ENCODE assay signal across 8 cellular contexts in genomic region chr4:153468587-153468986, GRCh38. TPM values are rescaled to one million over a fixed set of nuclear protein-coding genes. Genes with fewer than 3 reads are reported as not detected.
DNase-seq lines count a peak whose midpoint lies in the region; ATAC-seq and TF ChIP-seq lines count a peak whose summit lies in the region.

No MANE protein-coding gene starts in this region.

- H3K4me3 Mint-ChIP-seq in activated T-helper 2 cell treated with anti-CD3 and anti-CD28 coated beads, Interferon-gamma antibody, Interleukin-2, Interleukin-4, amounts not matched to agents 10 μg/mL and 5 μg/mL and 100 μg/mL, durations not matched to agents 14 hours and 24 hours and 36 hours (ENCODE audit: low read depth), result peak overlapping the region; percentile 78

- H3K4me1 ChIP-seq in psoas muscle, result peaks cover 71% of the 10 kb centered on the region

- WGBS in psoas muscle, 3 donors, result 32 to 55% (median 46%) methylated on average over 1 of the region's 1 CpG

- no peaks in the 10 kb centered on the region for H3K9me3 ChIP-seq in psoas muscle

- no peaks in the 10 kb centered on the region for H3K27me3 ChIP-seq in psoas muscle (ENCODE audit: insufficient read depth in 3 of 3, low read length in 2 of 3)

- H3K4me3 ChIP-seq in psoas muscle, result peak overlapping the region; percentile 96

- TF ChIP-seq CTCF in psoas muscle (IDR thresholded peaks at IDR 0.05), result no peak

- DNase-seq in activated T-helper 2 cell treated with anti-CD3 and anti-CD28 coated beads, Interferon-gamma antibody, Interleukin-2, Interleukin-4, amounts not matched to agents 10 μg/mL and 5 μg/mL and 100 μg/mL, durations not matched to agents 14 hours and 24 hours and 36 hours (ENCODE audit: low spot score), result no peak
- DNase-seq in psoas muscle (no peak), SHP77 treated with DMSO at 0.1 percent for 48 hours (lab: John Stamatoyannopoulos, UW) (no peak), HUDEP-2 (lab: John Stamatoyannopoulos, UW; ENCODE audit: unreplicated experiment in 76 of 76) (no peak), NCI-H226 (no peak)
- DNase-seq in stimulated activated CD4-positive, alpha-beta T cell treated with anti-CD3 and anti-CD28 coated beads, Interleukin-15, amount 100 ng/mL, for 24 hours, result no peak

- no peaks in the 10 kb centered on the region for H3K9me3 Mint-ChIP-seq in activated T-helper 2 cell treated with anti-CD3 and anti-CD28 coated beads, Interferon-gamma antibody, Interleukin-2, Interleukin-4, amounts not matched to agents 10 μg/mL and 5 μg/mL and 100 μg/mL, durations not matched to agents 14 hours and 24 hours and 36 hours

- peaks cover 41% of the 10 kb centered on the region for H3K36me3 Mint-ChIP-seq in activated T-helper 2 cell treated with anti-CD3 and anti-CD28 coated beads, Interferon-gamma antibody, Interleukin-2, Interleukin-4, amounts not matched to agents 10 μg/mL and 5 μg/mL and 100 μg/mL, durations not matched to agents 14 hours and 24 hours and 36 hours (ENCODE audit: low read depth)

- peak overlapping the region; percentile 98 for H3K27ac ChIP-seq in psoas muscle

- H3K27ac Mint-ChIP-seq in activated T-helper 2 cell treated with anti-CD3 and anti-CD28 coated beads, Interferon-gamma antibody, Interleukin-2, Interleukin-4, amounts not matched to agents 10 μg/mL and 5 μg/mL and 100 μg/mL, durations not matched to agents 14 hours and 24 hours and 36 hours, result peak overlapping the region; percentile 77

- H3K4me1 Mint-ChIP-seq in activated T-helper 2 cell treated with anti-CD3 and anti-CD28 coated beads, Interferon-gamma antibody, Interleukin-2, Interleukin-4, amounts not matched to agents 10 μg/mL and 5 μg/mL and 100 μg/mL, durations not matched to agents 14 hours and 24 hours and 36 hours (ENCODE audit: low read depth), result peaks cover 73% of the 10 kb centered on the region

- H3K36me3 ChIP-seq in psoas muscle (ENCODE audit: insufficient read depth in 1 of 2, low read depth in 1 of 2), result no peaks in the 10 kb centered on the region

- H3K27me3 Mint-ChIP-seq in activated T-helper 2 cell treated with anti-CD3 and anti-CD28 coated beads, Interferon-gamma antibody, Interleukin-2, Interleukin-4, amounts not matched to agents 10 μg/mL and 5 μg/mL and 100 μg/mL, durations not matched to agents 14 hours and 24 hours and 36 hours (ENCODE audit: low read depth), result no peaks in the 10 kb centered on the region

- ATAC-seq in GM18909 (IDR thresholded peaks at IDR 0.05; ENCODE audit: poor library complexity, unreplicated experiment) (peak; percentile 25), HG03066 (IDR thresholded peaks at IDR 0.05; ENCODE audit: low read depth, unreplicated experiment) (peak; percentile 12), psoas muscle (no peak)

- intact Hi-C loops in activated T-helper 2 cell treated with anti-CD3 and anti-CD28 coated beads, Interferon-gamma antibody, Interleukin-2, Interleukin-4, amounts not matched to agents 10 μg/mL and 5 μg/mL and 100 μg/mL, durations not matched to agents 14 hours and 24 hours and 36 hours (cut with micrococcal nuclease), result loop anchor here (1.0 kb wide), 1 partner anchor 20 kb away; no protein-coding TSS in a partner anchor
- intact Hi-C loops in psoas muscle (cut with DNase I), result loop anchor here (5.0 kb wide), 3 partner anchors 69 to 121 kb away; no protein-coding TSS in a partner anchor

RNA-seq across cellular contexts. Expression of gene TMEM131L, which starts 2.4 kb away (rescaled TPM):
- total RNA-seq in activated T-helper 2 cell treated with anti-CD3 and anti-CD28 coated beads, Interferon-gamma antibody, Interleukin-2, Interleukin-4, amounts not matched to agents 10 μg/mL and 5 μg/mL and 100 μg/mL, durations not matched to agents 14 hours and 24 hours and 36 hours, result 28.1 and 29.7 TPM in 2 replicates
- total RNA-seq in psoas muscle, result 10 to 100 TPM in 2 of 4 donors, 1 to 10 TPM in 2; 6.9 to 21.2 (median 11.5) TPM
- 1 to 10 TPM; 2.1 to 6.7 (median 3.3) TPM for polyA plus RNA-seq in psoas muscle

Comparison
In these comparisons a context has a peak if more than half of its experiments do, and no peak if none do; other contexts are left out.
1. ATAC-seq: peak in GM18909 (single experiment) and HG03066 (single experiment); none in psoas muscle (0 of 4).